ENCODE assay signal across 10 cellular contexts in genomic region chr15:66766282-66767228, GRCh38.
A peak's percentile ranks its signal among the peaks of the same experiment; 100 is the strongest.
DNase-seq lines count a peak whose midpoint lies in the region; ATAC-seq, FAIRE-seq and TF ChIP-seq lines count a peak whose summit lies in the region.
"Had no signal": no experiment of that assay in that cellular context is flagged by ENCODE, and none has a peak within 500 bp of the region (broad histone marks: within the 10 kb centered on the region; RNA-seq: fewer than 3 reads in every experiment).

No MANE protein-coding gene starts in this region.

- POLR2A ChIA-PET in H1 (lab: Charles Lee; ENCODE audit: partially characterized antibody): interaction anchor here (0.7 kb wide), 1 partner anchor 150 kb away, joined by 3 read pairs; no protein-coding TSS in a partner anchor

- H3K4me2 ChIP-seq in H1 (ENCODE audit: insufficient read depth in 1 of 2, low read depth in 2 of 2, low read length in 2 of 2) (no peak overlapping the region), neuronal stem cell (ENCODE audit: insufficient read depth, low read length, poor library complexity, severe bottlenecking) (no peak overlapping the region)

- no peak overlapping the region for H3K56ac ChIP-seq in H1 (replicated peaks; ENCODE audit: insufficient read length, low read depth, low read length)

- H3K27me3 Mint-ChIP-seq in activated naive CD4-positive, alpha-beta T cell treated with anti-CD3 and anti-CD28 coated beads for 36 hours (ENCODE audit: low read depth): peaks cover 12% of the 10 kb centered on the region

- no peaks in the 10 kb centered on the region for H3K23me2 ChIP-seq in H1 (ENCODE audit: low read depth, low read length)

- no peak overlapping the region; the same call in 1 of the 2 replicates for H4K8ac ChIP-seq in H1 (ENCODE audit: extremely low read depth, insufficient read depth, low read length)
- H4K8ac ChIP-seq in neuronal stem cell (ENCODE audit: low read depth, low read length): no peak overlapping the region

- CTCF ChIA-PET in H1 (lab: Charles Lee; ENCODE audit: partially characterized antibody): interaction anchor here (0.6 to 9.9 kb wide), 6 partner anchors 8 to 148 kb away, joined by 3 to 148 read pairs (median 4); partner anchors contain the start of gene SMAD6
- CTCF ChIA-PET in activated naive CD4-positive, alpha-beta T cell treated with anti-CD3 and anti-CD28 coated beads for 36 hours (lab: Charles Lee): interaction anchor here (0.6 to 1.6 kb wide), 2 partner anchors 70 to 148 kb away, joined by 3 read pairs; no protein-coding TSS in a partner anchor

- no peak for TF ChIP-seq EP300 in H1 (IDR thresholded peaks at IDR 0.05; ENCODE audit: borderline replicate concordance in 1 of 2, low read depth in 2 of 2, low read length in 2 of 2)

- no peak for TF ChIP-seq CTCF in AG09309 (IDR thresholded peaks at IDR 0.05; ENCODE audit: control insufficient read depth, insufficient read depth, low read depth, low read length, missing control alignments)
- TF ChIP-seq CTCF in H1 (IDR thresholded peaks at IDR 0.05; ENCODE audit: control extremely low read depth in 1 of 3, insufficient read depth in 1 of 3, low read depth in 1 of 3, low read length in 3 of 3): no peak

- H3K9me3 ChIP-seq in H1 (ENCODE audit: insufficient read depth in 2 of 2, low read depth in 1 of 2, low read length in 1 of 2): no peaks in the 10 kb centered on the region
- H3K9me3 ChIP-seq in neuronal stem cell (replicated peaks in 1 of 2; ENCODE audit: control insufficient read depth in 2 of 2, insufficient read depth in 1 of 2, low read depth in 1 of 2, low read length in 2 of 2): no peaks in the 10 kb centered on the region

- H3K4me3 ChIP-seq in AG09309 (ENCODE audit: control insufficient read depth, low read depth, low read length): no peak overlapping the region
- no peak overlapping the region for H3K4me3 ChIP-seq in H1 (ENCODE audit: extremely low read depth in 1 of 4, insufficient read depth in 2 of 4, low read depth in 3 of 4, low read length in 4 of 4)
- no peak overlapping the region for H3K4me3 ChIP-seq in neuronal stem cell (ENCODE audit: low read length in 2 of 2)

- H4K5ac ChIP-seq in H1 (ENCODE audit: insufficient read length, low read depth, low read length): no peak overlapping the region

- H3K9ac ChIP-seq in H1 (replicated peaks in 1 of 4; ENCODE audit: extremely low read depth in 1 of 4, low read depth in 3 of 4, low read length in 3 of 4) (no peak overlapping the region), neuronal stem cell (ENCODE audit: low read depth, low read length, poor library complexity) (no peak overlapping the region)

- no peak overlapping the region for H2BK20ac ChIP-seq in H1 (ENCODE audit: low read length)

- DNase-seq in AG09309 (ENCODE audit: low read depth): peak; percentile 43
- DNase-seq in M059J (ENCODE audit: low read depth): peak; percentile 84
- no peak for DNase-seq in H1 (ENCODE audit: low read depth in 1 of 2, low spot score in 2 of 2)
- DNase-seq in neuronal stem cell (ENCODE audit: low spot score): no peak
- no peak for DNase-seq in NCI-H2029 treated with DMSO at 0.1 percent for 48 hours (lab: John Stamatoyannopoulos, UW)
- no peak for DNase-seq in cortex of kidney (lab: John Stamatoyannopoulos, UW)
- DNase-seq in activated naive CD4-positive, alpha-beta T cell treated with anti-CD3 and anti-CD28 coated beads for 36 hours: no peak
- DNase-seq: activated gamma-delta T cell had no signal

- H3K4me1 Mint-ChIP-seq in activated naive CD4-positive, alpha-beta T cell treated with anti-CD3 and anti-CD28 coated beads for 36 hours (ENCODE audit: low read depth): no peaks in the 10 kb centered on the region

- no peak overlapping the region for H3K4ac ChIP-seq in H1 (replicated peaks; ENCODE audit: insufficient read length, low read depth, low read length)
- H3K4ac ChIP-seq in neuronal stem cell (ENCODE audit: low read length): no peak overlapping the region

- no peaks in the 10 kb centered on the region for H4K20me1 ChIP-seq in H1 (replicated peaks in 1 of 2; ENCODE audit: control insufficient read depth in 1 of 2, insufficient read depth in 2 of 2, low read length in 2 of 2)

- H3K27ac ChIP-seq in H1 (ENCODE audit: low read depth, low read length) (no peak overlapping the region), neuronal stem cell (replicated peaks; ENCODE audit: low read length) (no peak overlapping the region)

- H2BK12ac ChIP-seq in H1 (ENCODE audit: low read depth, low read length): no peak overlapping the region
- H2BK12ac ChIP-seq in neuronal stem cell (ENCODE audit: low read length): no peak overlapping the region

- H2BK15ac ChIP-seq in H1 (ENCODE audit: low read length) (no peak overlapping the region), neuronal stem cell (ENCODE audit: low read length) (no peak overlapping the region)

- H2AFZ ChIP-seq in H1 (ENCODE audit: low read length) (no peak overlapping the region), neuronal stem cell (ENCODE audit: low read length) (no peak overlapping the region)

- no peaks in the 10 kb centered on the region for H3K36me3 Mint-ChIP-seq in activated naive CD4-positive, alpha-beta T cell treated with anti-CD3 and anti-CD28 coated beads for 36 hours (ENCODE audit: low read depth)

- no peak overlapping the region; the same call in 1 of the 2 replicates for H2AK5ac ChIP-seq in H1 (ENCODE audit: low read depth, low read length)
- H2AK5ac ChIP-seq in neuronal stem cell (ENCODE audit: low read depth, low read length): peak overlapping the region; percentile 6

- no peak for TF ChIP-seq POLR2A in H1 (IDR thresholded peaks at IDR 0.05; ENCODE audit: control extremely low read depth in 1 of 2, low read depth in 2 of 2, low read length in 2 of 2)

- H3K18ac ChIP-seq in H1 (ENCODE audit: extremely low read depth, low read length) (0 out of 2 replicates have a peak overlapping the region, but pooled peaks have one; percentile 5), neuronal stem cell (ENCODE audit: low read length) (peak overlapping the region; percentile 42)

- H3K79me2 ChIP-seq in H1 (ENCODE audit: control insufficient read depth in 1 of 2, insufficient read depth in 2 of 2, low read length in 2 of 2): no peaks in the 10 kb centered on the region

- no peaks in the 10 kb centered on the region for H3K27me3 ChIP-seq in H1 (replicated peaks in 1 of 4; ENCODE audit: control insufficient read depth in 3 of 4, extremely low read depth in 1 of 4, insufficient read depth in 3 of 4, low read length in 3 of 4)
- H3K27me3 ChIP-seq in neuronal stem cell (ENCODE audit: control insufficient read depth in 3 of 3, insufficient read depth in 3 of 3, low read depth in 1 of 3, low read length in 3 of 3): no peaks in the 10 kb centered on the region

- peak overlapping the region; percentile 86 for H4K91ac ChIP-seq in H1 (replicated peaks; ENCODE audit: insufficient read length, low read length)
- no peak overlapping the region for H4K91ac ChIP-seq in neuronal stem cell (ENCODE audit: low read depth, low read length, poor library complexity)

- no peak overlapping the region for H3K27ac Mint-ChIP-seq in activated naive CD4-positive, alpha-beta T cell treated with anti-CD3 and anti-CD28 coated beads for 36 hours

- no peak overlapping the region for H3K4me3 Mint-ChIP-seq in activated naive CD4-positive, alpha-beta T cell treated with anti-CD3 and anti-CD28 coated beads for 36 hours

- TF ChIP-seq RAD21 in H1 (IDR thresholded peaks at IDR 0.05 in 1 of 2, conservative IDR thresholded peaks at IDR 0.05 in 1 of 2; ENCODE audit: low read depth in 2 of 2, low read length in 2 of 2): no peak

- H3K23ac ChIP-seq in H1 (ENCODE audit: insufficient read length) (no peak overlapping the region), neuronal stem cell (ENCODE audit: low read depth, low read length, poor library complexity) (no peak overlapping the region)

- WGBS in H1 (ENCODE audit: extremely low coverage in 1 of 2, insufficient coverage in 1 of 2, insufficient read length in 1 of 2, insufficient replicate concordance in 2 of 2, low coverage in 1 of 2, low lambda C conversion rate in 2 of 2, missing lambda C conversion rate in 1 of 2), 2 experiments: 90% methylated on average over 7 of the region's 7 CpGs; no CpG with 5 or more reads in 1 of the 2 experiments
- no CpG with 5 or more reads among the region's 7 CpGs for WGBS in neuronal stem cell (ENCODE audit: extremely low coverage in 2 of 2, insufficient read length in 2 of 2, insufficient replicate concordance in 1 of 2), 2 donors

- intact Hi-C loops in activated naive CD4-positive, alpha-beta T cell treated with anti-CD3 and anti-CD28 coated beads for 36 hours (cut with micrococcal nuclease): no loop called here

- H2BK5ac ChIP-seq in H1 (ENCODE audit: low read depth, low read length) (no peak overlapping the region), neuronal stem cell (ENCODE audit: low read length) (no peak overlapping the region)

- FAIRE-seq in H1 (lab: Jason Lieb, UNC): no peak
- FAIRE-seq: D721Med had no signal

- no peaks in the 10 kb centered on the region for H3K9me3 Mint-ChIP-seq in activated naive CD4-positive, alpha-beta T cell treated with anti-CD3 and anti-CD28 coated beads for 36 hours

- ATAC-seq in HG03378 (IDR thresholded peaks at IDR 0.05; ENCODE audit: unreplicated experiment): no peak

- H2BK120ac ChIP-seq in H1 (replicated peaks; ENCODE audit: low read depth, low read length) (no peak overlapping the region), neuronal stem cell (ENCODE audit: low read depth, low read length) (no peak overlapping the region)

- peaks cover 0 to 12% (median 7%) of the 10 kb centered on the region in 4 experiments; a peak in 6 of 7 replicates for H3K4me1 ChIP-seq in H1 (replicated peaks in 1 of 4; ENCODE audit: control insufficient read depth in 3 of 4, insufficient read depth in 4 of 4, low read length in 3 of 4)
- peaks cover 15 to 18% of the 10 kb centered on the region in 2 donors for H3K4me1 ChIP-seq in neuronal stem cell (ENCODE audit: control insufficient read depth in 2 of 2, insufficient read depth in 1 of 2, low read depth in 1 of 2, low read length in 2 of 2)

- H3K14ac ChIP-seq in H1 (ENCODE audit: insufficient read length): no peak overlapping the region
- no peak overlapping the region for H3K14ac ChIP-seq in neuronal stem cell (ENCODE audit: low read length)

- H3K36me3 ChIP-seq in H1 (ENCODE audit: control insufficient read depth in 2 of 4, insufficient read depth in 4 of 4, low read length in 3 of 4): no peaks in the 10 kb centered on the region
- H3K36me3 ChIP-seq in neuronal stem cell (replicated peaks in 1 of 2; ENCODE audit: control insufficient read depth in 2 of 2, insufficient read depth in 2 of 2, low read length in 2 of 2): no peaks in the 10 kb centered on the region

- H3K79me1 ChIP-seq in H1 (ENCODE audit: low read depth, low read length) (no peaks in the 10 kb centered on the region), neuronal stem cell (ENCODE audit: low read depth, low read length) (peaks cover 2% of the 10 kb centered on the region)

TF ChIP-seq in H1, 55 proteins besides CTCF, POLR2A, EP300 and RAD21 (continues in another document):
- TF ChIP-seq CHD1 (IDR thresholded peaks at IDR 0.05; ENCODE audit: low read depth, low read length) (no peak), EGR1 (IDR thresholded peaks at IDR 0.05; ENCODE audit: borderline replicate concordance, low read depth, low read length) (no peak), NANOG (IDR thresholded peaks at IDR 0.05; ENCODE audit: insufficient read depth, low read depth, low read length, poor library complexity, severe bottlenecking) (no peak), SIN3A (conservative IDR thresholded peaks at IDR 0.05 in 1 of 2, IDR thresholded peaks at IDR 0.05 in 1 of 2; ENCODE audit: low read depth in 1 of 2, low read length in 2 of 2) (no peak)

Comparison
In these comparisons a context has a peak if more than half of its experiments do, and no peak if none do; other contexts are left out.
1. DNase-seq: peak in AG09309 (single experiment) and M059J (single experiment); none in H1 (0 of 2), neuronal stem cell (single experiment), NCI-H2029 treated with DMSO at 0.1 percent for 48 hours (single experiment), cortex of kidney (single experiment) and activated naive CD4-positive, alpha-beta T cell treated with anti-CD3 and anti-CD28 coated beads for 36 hours (single experiment).